In the genomic region with DNA sequence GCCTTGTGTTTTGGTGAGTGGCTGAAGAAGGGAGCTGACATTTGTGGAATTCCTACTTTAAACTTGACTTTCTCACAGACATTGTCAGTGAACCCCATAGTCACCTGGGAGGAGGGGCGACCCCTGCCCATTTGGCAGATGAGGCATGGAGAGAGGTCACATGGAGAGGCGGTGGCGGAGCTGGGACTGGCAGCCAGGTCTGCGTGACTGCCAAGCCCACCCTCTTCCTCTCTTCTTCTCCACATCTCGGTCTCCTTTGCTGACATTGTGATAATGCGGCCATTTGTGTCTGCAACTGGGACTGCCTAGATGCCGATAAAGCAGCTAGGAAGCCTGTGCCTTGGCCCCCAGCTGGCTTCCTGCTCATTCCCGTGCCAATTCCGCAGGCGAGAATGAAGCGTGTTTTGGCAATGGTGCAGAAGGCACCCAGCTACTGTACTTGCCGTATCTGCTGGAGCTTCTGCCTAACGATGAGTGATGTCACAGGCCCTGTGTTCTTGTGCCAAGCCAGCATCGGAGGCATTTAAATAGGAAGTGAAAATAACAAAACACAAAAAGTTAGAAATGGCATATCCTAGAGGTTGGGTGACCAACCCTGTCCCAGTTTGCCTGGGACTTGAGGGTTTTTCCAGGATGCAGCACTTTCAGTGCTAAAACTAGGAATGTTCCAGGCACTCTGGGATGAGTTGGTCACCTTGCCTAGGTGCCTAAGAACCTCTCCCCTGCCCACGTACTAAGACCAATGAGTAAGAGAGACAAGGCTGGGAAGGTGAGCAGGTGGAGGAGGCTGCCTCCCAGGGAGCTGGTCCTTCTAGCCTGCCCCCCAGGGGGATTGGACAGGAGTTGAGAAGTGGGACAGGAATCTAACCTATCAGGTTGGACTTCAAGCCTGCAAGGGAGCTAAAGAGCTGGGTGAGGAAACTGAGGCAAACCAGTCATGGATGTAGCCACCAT, we compare ENCODE assay signal across 9 cellular contexts. TPM values are rescaled to one million over a fixed set of nuclear protein-coding genes. Genes with fewer than 3 reads are reported as not detected.
DNase-seq lines count a peak whose midpoint lies in the region; ATAC-seq and TF ChIP-seq lines count a peak whose summit lies in the region.
"Had no signal": no experiment of that assay in that cellular context is flagged by ENCODE, and none has a peak within 500 bp of the region (broad histone marks: within the 10 kb centered on the region; RNA-seq: fewer than 3 reads in every experiment).

No MANE protein-coding gene starts in this region.

- intact Hi-C loops in MCF 10A (cut with micrococcal nuclease) (no loop called here), breast epithelium (cut with DNase I; ENCODE audit: low total_unique reads) (no loop called here), heart left ventricle (cut with DNase I) (no loop called here), colonic mucosa (cut with DNase I) (no loop called here)

- POLR2A ChIA-PET in MCF 10A (lab: Yijun Ruan, JAX), result interaction anchor here (1.1 kb wide), 1 partner anchor 14 kb away, joined by 3 read pairs; no protein-coding TSS in a partner anchor
- POLR2A ChIA-PET in RWPE1 (lab: Yijun Ruan, JAX; ENCODE audit: low non-redundant PET), result interaction anchor here (0.6 kb wide), 1 partner anchor 19 kb away, joined by 9 read pairs; no protein-coding TSS in a partner anchor

- no peak overlapping the region for H3K9ac ChIP-seq in colonic mucosa (ENCODE audit: low read depth in 2 of 2, low read length in 2 of 2)

- CTCF ChIA-PET in MCF 10A (lab: Yijun Ruan, JAX), result interaction anchor here (1.2 to 2.3 kb wide), 7 partner anchors 18 to 56 kb away, joined by 3 to 29 read pairs (median 4); partner anchors contain the start of genes OLFML2A and WDR38
- CTCF ChIA-PET in RWPE1 (lab: Yijun Ruan, JAX), result interaction anchor here (1.1 to 4.1 kb wide), 4 partner anchors 21 to 52 kb away, joined by 3 to 22 read pairs (median 9); partner anchors contain the start of gene WDR38

- H3K27me3 ChIP-seq in breast epithelium, result no peaks in the 10 kb centered on the region
- H3K27me3 ChIP-seq in heart left ventricle, result no peaks in the 10 kb centered on the region
- H3K27me3 ChIP-seq in upper lobe of left lung, result no peaks in the 10 kb centered on the region
- no peaks in the 10 kb centered on the region for H3K27me3 ChIP-seq in colonic mucosa

- no peaks in the 10 kb centered on the region for H3K27me3 Mint-ChIP-seq in MCF 10A (ENCODE audit: insufficient read depth, unreplicated experiment)
- H3K27me3 Mint-ChIP-seq in mesothelial cell of epicardium (ENCODE audit: low read depth), result no peaks in the 10 kb centered on the region

- no peak for TF ChIP-seq CTCF in MCF 10A (IDR thresholded peaks at IDR 0.05; ENCODE audit: unreplicated experiment)
- no peak for TF ChIP-seq CTCF in breast epithelium (IDR thresholded peaks at IDR 0.05)
- TF ChIP-seq CTCF in RWPE1 (conservative IDR thresholded peaks at IDR 0.05; ENCODE audit: low read depth), result no peak
- no peak for TF ChIP-seq CTCF in heart left ventricle (IDR thresholded peaks at IDR 0.05)
- TF ChIP-seq CTCF in upper lobe of left lung (IDR thresholded peaks at IDR 0.05), result no peak
- TF ChIP-seq CTCF in mesothelial cell of epicardium (IDR thresholded peaks at IDR 0.05; ENCODE audit: unreplicated experiment), result no peak
- no peak for TF ChIP-seq CTCF in colonic mucosa (IDR thresholded peaks at IDR 0.05)

- 16 to 29% (median 22%) methylated on average over 15 of the region's 15 CpGs for WGBS in heart left ventricle, 4 donors
- WGBS in upper lobe of left lung, 2 donors, result 16 to 39% methylated on average over 7 to 15 of the region's 15 CpGs

- DNase-seq in MCF 10A (ENCODE audit: unreplicated experiment), result peak; percentile 45
- no peak for DNase-seq in breast epithelium (ENCODE audit: low spot score in 2 of 2)
- DNase-seq in RWPE1 (ENCODE audit: low spot score), result peak; percentile 52
- DNase-seq in heart left ventricle, result peak in 4 of 5 donors; percentile 61 to 83 (median 75)
- peak in 1 of 2 donors; percentile 56 for DNase-seq in upper lobe of left lung
- DNase-seq in mesothelial cell of epicardium (ENCODE audit: low spot score in 2 of 2, unreplicated experiment in 2 of 2), result no peak
- DNase-seq in NCI-H2227 (lab: John Stamatoyannopoulos, UW; ENCODE audit: unreplicated experiment), result no peak
- DNase-seq in colonic mucosa, result no peak

- H3K4me3 Mint-ChIP-seq in MCF 10A (ENCODE audit: unreplicated experiment), result no peak overlapping the region
- no peak overlapping the region for H3K4me3 Mint-ChIP-seq in mesothelial cell of epicardium

- H3K36me3 ChIP-seq in breast epithelium (no peaks in the 10 kb centered on the region), heart left ventricle (peaks cover 0 to 14% (median 0%) of the 10 kb centered on the region in 9 donors), upper lobe of left lung (no peaks in the 10 kb centered on the region), colonic mucosa (no peaks in the 10 kb centered on the region)

- H3K27ac ChIP-seq in breast epithelium (peak overlapping the region in 1 of 2 donors; percentile 14), RWPE1 (peak overlapping the region; percentile 73), heart left ventricle (peak overlapping the region in 5 of 12 donors; percentile 26 to 82 (median 73)), upper lobe of left lung (peak overlapping the region in 2 of 4 donors; percentile 36 to 49), colonic mucosa (no peak overlapping the region)

- no TSS peak for BruUV-seq in MCF 10A (replicated peaks; lab: Mats Ljungman, UMichigan)

- H3K4me1 Mint-ChIP-seq in MCF 10A (ENCODE audit: insufficient read depth, unreplicated experiment) (no peaks in the 10 kb centered on the region), mesothelial cell of epicardium (peaks cover 11% of the 10 kb centered on the region)

- H3K27ac Mint-ChIP-seq in MCF 10A (ENCODE audit: low read depth, unreplicated experiment), result no peak overlapping the region
- no peak overlapping the region for H3K27ac Mint-ChIP-seq in mesothelial cell of epicardium

- H3K9me3 Mint-ChIP-seq in MCF 10A (ENCODE audit: unreplicated experiment), result no peaks in the 10 kb centered on the region
- no peaks in the 10 kb centered on the region for H3K9me3 Mint-ChIP-seq in mesothelial cell of epicardium

- TF ChIP-seq POLR2A in breast epithelium (IDR thresholded peaks at IDR 0.05), result no peak
- no peak for TF ChIP-seq POLR2A in heart left ventricle (IDR thresholded peaks at IDR 0.05)
- TF ChIP-seq POLR2A in upper lobe of left lung (IDR thresholded peaks at IDR 0.05), result no peak

- ATAC-seq in heart left ventricle (peak; percentile 38 to 78 (median 63)), upper lobe of left lung (ENCODE audit: low FRiP score in 2 of 2) (peak; percentile 20 to 75)

- H3K4me1 ChIP-seq in breast epithelium, result peaks cover 0 to 5% of the 10 kb centered on the region in 2 donors
- peaks cover 0 to 64% (median 50%) of the 10 kb centered on the region in 12 donors for H3K4me1 ChIP-seq in heart left ventricle
- peaks cover 30 to 47% (median 35%) of the 10 kb centered on the region in 4 donors for H3K4me1 ChIP-seq in upper lobe of left lung
- H3K4me1 ChIP-seq in colonic mucosa, result no peaks in the 10 kb centered on the region

- TF ChIP-seq EP300 in upper lobe of left lung (IDR thresholded peaks at IDR 0.05), result no peak

- peak overlapping the region in 1 of 3 donors; percentile 33 for H3K4me3 ChIP-seq in breast epithelium
- H3K4me3 ChIP-seq in heart left ventricle, result no peak overlapping the region
- peak overlapping the region in 1 of 4 donors; percentile 19 for H3K4me3 ChIP-seq in upper lobe of left lung
- H3K4me3 ChIP-seq in colonic mucosa, result no peak overlapping the region

- H3K9me3 ChIP-seq in breast epithelium (no peaks in the 10 kb centered on the region), heart left ventricle (no peaks in the 10 kb centered on the region), upper lobe of left lung (no peaks in the 10 kb centered on the region), colonic mucosa (no peaks in the 10 kb centered on the region)

- H3K36me3 Mint-ChIP-seq in MCF 10A (ENCODE audit: insufficient read depth, unreplicated experiment) (no peaks in the 10 kb centered on the region), mesothelial cell of epicardium (peaks cover 1% of the 10 kb centered on the region)

RNA-seq across cellular contexts. Expression of gene OLFML2A, which starts 23.6 kb away (rescaled TPM):
- total RNA-seq in MCF 10A (2022) (0.21 and 0.25 TPM in 2 replicates), breast epithelium (10 to 100 TPM; 11.4 to 25.2 (median 11.4) TPM), heart left ventricle (10 to 100 TPM; 15.5 to 71.1 (median 37.3) TPM), upper lobe of left lung (10 to 100 TPM in 4 of 6 donors, 1 to 10 TPM in 2; 4.2 to 35.6 (median 12.2) TPM), mesothelial cell of epicardium (36.1 to 37.4 TPM (median 37.1 TPM) in 3 replicates), colonic mucosa (10 to 100 TPM in 1 of 2 donors, 1 to 10 TPM in 1; 2.9 to 12.1 TPM)
- polyA plus RNA-seq in heart left ventricle, result 1 to 10 TPM; 8.5 to 9.9 TPM

RNA-seq across cellular contexts. Expression of gene NR6A1, which starts 29.5 kb away (rescaled TPM):
- 0.91 and 2.0 TPM in 2 replicates for total RNA-seq in MCF 10A (2022)
- total RNA-seq in breast epithelium, result 1 to 10 TPM; 1.3 to 5.3 (median 3.9) TPM
- total RNA-seq in heart left ventricle, result 1 to 10 TPM; 1.1 to 5.7 (median 1.6) TPM
- under 1 TPM; 0.65 to 0.84 TPM for polyA plus RNA-seq in heart left ventricle
- 10 to 100 TPM in 2 of 6 donors, 1 to 10 TPM in 4; 4.2 to 34.6 (median 8.2) TPM for total RNA-seq in upper lobe of left lung
- 5.2 to 6.2 TPM (median 5.9 TPM) in 3 replicates for total RNA-seq in mesothelial cell of epicardium
- 1 to 10 TPM; 4.8 to 4.9 TPM for total RNA-seq in colonic mucosa

RNA-seq across cellular contexts. Expression of gene WDR38, which starts 52.7 kb away (rescaled TPM):
- total RNA-seq in MCF 10A (2022), result not detected in 2 replicates
- total RNA-seq in breast epithelium, result under 1 TPM in 1 of 3 donors, not detected in 2; 0.33 TPM
- total RNA-seq in heart left ventricle, result not detected
- under 1 TPM; 0.07 to 0.15 TPM for polyA plus RNA-seq in heart left ventricle
- total RNA-seq in upper lobe of left lung, result 10 to 100 TPM in 2 of 6 donors, 1 to 10 TPM in 3, not detected in 1; 4.1 to 24.1 (median 9.0) TPM
- not detected in 3 replicates for total RNA-seq in mesothelial cell of epicardium
- not detected for total RNA-seq in colonic mucosa
- total RNA-seq: ureter had no signal

Comparison
In these comparisons a context has a peak if more than half of its experiments do, and no peak if none do; other contexts are left out.
1. DNase-seq: peak in MCF 10A (single experiment), RWPE1 (single experiment) and heart left ventricle (4 of 5); none in breast epithelium (0 of 2), mesothelial cell of epicardium (0 of 2), NCI-H2227 (single experiment) and colonic mucosa (single experiment).